In the genomic region with DNA sequence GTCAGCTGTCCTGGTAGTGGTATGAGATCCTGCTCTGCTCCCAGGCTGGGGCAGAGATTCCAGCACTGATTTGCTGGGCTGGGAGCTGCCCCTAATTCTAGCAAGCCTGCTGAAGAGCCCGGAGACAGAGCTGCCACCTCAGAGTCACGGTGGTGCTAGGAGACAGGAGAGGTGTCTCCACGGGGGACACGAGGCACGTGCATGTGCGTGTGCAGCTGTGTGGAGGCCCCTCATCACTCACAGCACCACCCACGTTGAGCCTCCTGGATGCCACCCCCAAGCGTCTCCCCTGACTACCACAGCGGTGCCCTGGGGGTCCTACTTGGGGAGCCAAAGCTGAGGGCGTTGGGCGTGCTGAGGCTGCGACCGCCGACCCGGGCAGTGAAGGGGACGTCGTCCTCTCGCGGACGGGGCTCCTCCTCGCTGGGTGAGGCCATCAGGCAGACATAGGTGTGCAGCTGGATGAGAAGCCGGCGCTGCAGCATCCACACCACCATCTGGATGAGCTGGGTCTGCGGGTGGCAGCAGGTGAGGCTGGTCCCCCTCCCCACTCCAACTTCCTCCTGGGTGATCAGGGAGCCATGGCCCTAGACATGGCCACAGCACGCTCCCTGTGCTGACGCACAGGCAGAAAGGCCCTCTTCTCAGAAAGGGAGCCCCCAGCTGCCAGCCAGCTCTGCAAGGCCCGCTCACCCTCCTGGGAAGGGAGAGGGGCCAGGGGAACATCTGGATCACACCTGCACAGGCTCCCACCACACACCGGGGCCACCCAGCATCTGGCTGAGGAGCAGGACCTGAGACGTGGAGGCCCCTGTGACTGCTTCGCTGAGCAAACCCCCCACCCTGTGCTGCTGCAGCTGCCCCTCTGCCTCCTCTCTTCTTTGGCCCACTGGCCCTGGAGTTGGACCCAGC, we compare ENCODE assay signal across 16 cellular contexts.
"Had no signal": no experiment of that assay in that cellular context is flagged by ENCODE, and none has a peak within 500 bp of the region (broad histone marks: within the 10 kb centered on the region; RNA-seq: fewer than 3 reads in every experiment).

No MANE protein-coding gene starts in this region.

- H3K9me3 ChIP-seq: colonic mucosa, esophagus muscularis mucosa, pancreas, transverse colon had no signal

- H3K27ac ChIP-seq: colonic mucosa, esophagus muscularis mucosa, neural progenitor cell, pancreas, transverse colon had no signal

- H3K4me1 ChIP-seq: neural progenitor cell, pancreas had no signal

- DNase-seq: activated CD4-positive, alpha-beta memory T cell treated with anti-CD3 and anti-CD28 coated beads, Interleukin-2, amount 10 ng/mL, durations not matched to agents 7 days and 5 days; activated CD4-positive, alpha-beta T cell treated with anti-CD3 and anti-CD28 coated beads for 4 hours; activated effector memory CD4-positive, alpha-beta T cell treated with Interleukin-2 at 50 U/mL for 16 hours; activated naive CD4-positive, alpha-beta T cell treated with anti-CD3 and anti-CD28 coated beads, Interleukin-2, amount 50 U/mL, for 16 hours; activated T-cell treated with anti-CD3 and anti-CD28 coated beads, Interleukin-2, amount 50 U/mL, for 24 hours; colonic mucosa; naive B cell; stimulated activated CD4-positive, alpha-beta T cell treated with anti-CD3 and anti-CD28 coated beads, Interleukin-2, amount 100 ng/mL, for 48 hours; T-helper 2 cell; transverse colon had no signal

- H3K36me3 ChIP-seq: neural progenitor cell had no signal

- H3K27me3 ChIP-seq: colonic mucosa, esophagus muscularis mucosa, neural progenitor cell, pancreas, transverse colon had no signal

- H3K4me3 ChIP-seq: colonic mucosa, esophagus muscularis mucosa, neural progenitor cell, pancreas, transverse colon had no signal

- ATAC-seq: left lobe of liver; pancreas; stimulated activated memory B cell treated with anti-CD40 and anti-IgM and Interleukin-4, amounts not matched to agents 10 μg/mL and 1 μg/mL and 100 μg/mL, for 72 hours; WTC11 had no signal
